ENCODE assay signal across 13 cellular contexts in the genomic region with DNA sequence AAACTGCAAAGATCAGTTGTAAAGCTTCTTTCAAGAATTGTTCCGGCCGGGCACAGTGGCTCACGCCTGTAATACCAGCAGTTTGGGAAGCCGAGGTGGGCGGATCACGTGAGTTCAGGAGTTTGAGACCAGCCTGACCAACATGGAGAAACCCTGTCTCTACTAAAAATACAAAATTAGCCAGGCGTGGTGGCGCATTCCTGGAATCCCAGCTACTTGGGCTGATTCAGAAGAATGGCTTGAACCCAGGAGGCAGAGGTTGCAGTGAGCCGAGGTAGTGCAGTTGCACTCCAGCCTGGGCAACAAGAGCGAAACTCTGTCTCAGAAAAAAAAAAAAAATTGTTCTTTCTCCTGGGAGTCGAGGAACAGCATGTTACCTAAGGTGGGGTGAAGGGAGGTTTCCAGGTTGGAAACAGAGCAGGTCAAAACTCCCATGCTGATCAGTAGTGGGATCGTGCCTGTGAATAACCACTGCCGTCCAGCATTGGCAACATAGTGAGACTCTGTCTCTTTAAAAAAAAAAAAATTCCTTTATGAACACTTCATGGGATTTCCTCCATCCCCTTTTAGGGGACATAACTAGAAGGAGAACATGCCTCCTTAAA.
"Had no signal": no experiment of that assay in that cellular context is flagged by ENCODE, and none has a peak within 500 bp of the region (broad histone marks: within the 10 kb centered on the region; RNA-seq: fewer than 3 reads in every experiment).

No MANE protein-coding gene starts in this region.

- ATAC-seq: body of pancreas, left lobe of liver had no signal

- H3K4me3 ChIP-seq: adrenal gland, body of pancreas, stomach, uterus had no signal

- H3K36me3 ChIP-seq: adrenal gland, uterus had no signal

- H3K27ac ChIP-seq: adrenal gland, body of pancreas, uterus had no signal

- H3K27me3 ChIP-seq: adrenal gland, body of pancreas, stomach, uterus had no signal

- H3K9me3 ChIP-seq: adrenal gland, body of pancreas, stomach, uterus had no signal

- DNase-seq: activated CD8-positive, alpha-beta memory T cell treated with anti-CD3 and anti-CD28 coated beads for 24 hours; activated naive CD4-positive, alpha-beta T cell treated with anti-CD3 and anti-CD28 coated beads, Interleukin-2, amount 10 ng/mL, durations not matched to agents 7 days and 5 days; adrenal gland; body of pancreas; effector memory CD4-positive, alpha-beta T cell; erythroblast; hypothalamus; nephron progenitor cell; stimulated activated CD4-positive, alpha-beta T cell treated with anti-CD3 and anti-CD28 coated beads, Interleukin-4, amount 100 ng/mL, for 4 hours; stomach; T-helper 1 cell; uterus had no signal

- H3K4me1 ChIP-seq: uterus had no signal
